ENCODE assay signal across 19 cellular contexts in the genomic region with DNA sequence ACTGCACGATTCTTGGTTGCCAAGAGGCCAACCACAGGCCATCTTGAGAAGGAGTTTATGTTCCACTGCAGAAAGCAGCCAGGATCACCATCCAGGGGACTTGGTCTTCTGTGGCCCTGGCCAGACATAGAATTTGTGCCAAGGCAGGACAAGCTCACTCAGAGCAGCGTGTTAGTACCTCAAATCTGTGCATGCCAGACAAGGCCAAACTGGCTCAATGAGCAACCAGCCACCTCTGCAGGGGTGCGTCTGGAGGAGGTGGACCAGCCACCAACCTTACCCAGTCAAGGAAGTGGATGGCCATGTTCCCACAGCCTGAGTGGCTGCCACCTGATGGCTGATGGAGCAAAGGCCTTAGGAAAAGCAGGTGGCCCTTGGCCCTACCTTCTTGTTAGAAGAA. TPM values are rescaled to one million over a fixed set of nuclear protein-coding genes. Genes with fewer than 3 reads are reported as not detected.
"Had no signal": no experiment of that assay in that cellular context is flagged by ENCODE, and none has a peak within 500 bp of the region (broad histone marks: within the 10 kb centered on the region; RNA-seq: fewer than 3 reads in every experiment).

No MANE protein-coding gene starts in this region.

RNA-seq across cellular contexts. Expression of gene POTEM, which starts 48.0 kb away (rescaled TPM):
- total RNA-seq: activated naive CD4-positive, alpha-beta T cell treated with anti-CD3 and anti-CD28 coated beads for 36 hours; activated naive CD4-positive, alpha-beta T cell treated with anti-CD3 and anti-CD28 coated beads, Interleukin-2, amount 50 U/mL, for 72 hours; activated naive CD8-positive, alpha-beta T cell treated with anti-CD3 and anti-CD28 coated beads for 36 hours; activated naive CD8-positive, alpha-beta T cell treated with anti-CD3 and anti-CD28 coated beads, Interleukin-2, amount 10 ng/mL, durations not matched to agents 7 days and 5 days; activated T-cell treated with anti-CD3 and anti-CD28 coated beads, Interleukin-2, amount 50 U/mL, for 4 hours; activated T-cell treated with anti-CD3 and anti-CD28 coated beads, Interleukin-2, amount 50 U/mL, for 72 hours; activated T-helper 1 cell treated with anti-CD3 and anti-CD28 coated beads, Interleukin-12 subunit alpha, Interleukin-12 subunit beta, Interleukin-2, Interleukin-4 antibody, amounts not matched to agents 30 ng/mL and 10 ng/mL and 1 ng/mL, durations not matched to agents 14 hours and 24 hours and 36 hours; activated T-helper 17 cell treated with anti-CD3 and anti-CD28 coated beads, Interleukin-2, amount 50 U/mL, for 72 hours; activated T-helper 2 cell treated with anti-CD3 and anti-CD28 coated beads, Interferon-gamma antibody, Interleukin-2, Interleukin-4, amounts not matched to agents 10 μg/mL and 5 μg/mL and 100 μg/mL, durations not matched to agents 14 hours and 24 hours and 36 hours; adrenal gland; aorta; ascending aorta; astrocyte; body of pancreas; breast epithelium; bronchial epithelial cell; cardiac muscle cell; cardiac septum had no signal
- polyA plus RNA-seq: adipose tissue, adrenal gland, aorta, cardiac muscle cell had no signal
